In genomic region chr12:6118891-6119568, GRCh38 we compare ENCODE assay signal across 24 cellular contexts. TPM values are rescaled to one million over a fixed set of nuclear protein-coding genes. Genes with fewer than 3 reads are reported as not detected.
DNase-seq lines count a peak whose midpoint lies in the region; ATAC-seq, FAIRE-seq and TF ChIP-seq lines count a peak whose summit lies in the region.
"Had no signal": no experiment of that assay in that cellular context is flagged by ENCODE, and none has a peak within 500 bp of the region (broad histone marks: within the 10 kb centered on the region; RNA-seq: fewer than 3 reads in every experiment).

No MANE protein-coding gene starts in this region.

- H3K4me3 Mint-ChIP-seq in neural progenitor cell = no peak overlapping the region

- no peak for DNase-seq in heart right ventricle
- DNase-seq in Right ventricle myocardium inferior (ENCODE audit: missing footprints) = no peak
- DNase-seq in endothelial cell of umbilical vein (ENCODE audit: low read depth, low spot score) = peak; percentile 52
- no peak for DNase-seq in neural progenitor cell (ENCODE audit: low spot score)
- DNase-seq in upper lobe of right lung = no peak
- DNase-seq in DMS79 (lab: John Stamatoyannopoulos, UW) = no peak
- DNase-seq in occipital lobe (lab: John Stamatoyannopoulos, UW) = no peak
- DNase-seq in ecto neural progenitor cell (ENCODE audit: low spot score) = no peak
- DNase-seq: 8988T; activated CD4-positive, alpha-beta T cell treated with anti-CD3 and anti-CD28 coated beads, Interleukin-2, amount 50 U/mL, for 48 hours; activated naive CD4-positive, alpha-beta T cell; anterior cingulate cortex; BE2C; cerebellar nuclear complex; NCI-H1417 treated with DMSO at 0.1 percent for 48 hours; NCI-H526 treated with DMSO at 0.1 percent for 48 hours; OCI-M1; SJCRH30; stimulated activated naive CD4-positive, alpha-beta T cell; T-helper 2 cell; transverse colon; WERI-Rb-1 had no signal

- no peak overlapping the region for H2AFZ ChIP-seq in endothelial cell of umbilical vein (ENCODE audit: low read depth, low read length)
- no peak overlapping the region for H2AFZ ChIP-seq in neural progenitor cell (replicated peaks)

- peaks cover 2% of the 10 kb centered on the region for H3K9me3 Mint-ChIP-seq in neural progenitor cell

- WGBS in heart right ventricle, 2 donors = 47 to 53% methylated on average over 9 of the region's 9 CpGs

- no peaks in the 10 kb centered on the region for H4K20me1 ChIP-seq in endothelial cell of umbilical vein (replicated peaks; ENCODE audit: control insufficient read depth, extremely low read depth, insufficient read depth, low read length)
- H4K20me1 ChIP-seq in neural progenitor cell (ENCODE audit: low read depth) = no peaks in the 10 kb centered on the region

- peaks cover 11% of the 10 kb centered on the region for H3F3A ChIP-seq in neural progenitor cell (ENCODE audit: low read depth)

- no peaks in the 10 kb centered on the region for H3K9me3 ChIP-seq in heart right ventricle
- no peaks in the 10 kb centered on the region for H3K9me3 ChIP-seq in endothelial cell of umbilical vein (replicated peaks; ENCODE audit: control insufficient read depth, insufficient read depth, low read length)
- H3K9me3 ChIP-seq in neural progenitor cell (ENCODE audit: low read depth) = no peaks in the 10 kb centered on the region
- H3K9me3 ChIP-seq in upper lobe of right lung = no peaks in the 10 kb centered on the region
- H3K9me3 ChIP-seq: BE2C, HAP-1, right lobe of liver, SJCRH30, transverse colon had no signal

- no TSS peak for BruUV-seq in endothelial cell of umbilical vein (replicated peaks; lab: Mats Ljungman, UMichigan)

- TF ChIP-seq POLR2A in endothelial cell of umbilical vein (IDR thresholded peaks at IDR 0.05; ENCODE audit: low read depth, low read length) = no peak

- peak overlapping the region; percentile 1 for H3K27ac Mint-ChIP-seq in neural progenitor cell

- H3K4me2 ChIP-seq in endothelial cell of umbilical vein (ENCODE audit: insufficient read depth, low read length) = peak overlapping the region; percentile 88
- no peak overlapping the region for H3K4me2 ChIP-seq in neural progenitor cell

- POLR2A ChIA-PET in endothelial cell of umbilical vein (lab: Charles Lee) = interaction anchor here (0.6 to 2.8 kb wide), 8 partner anchors 11 to 52 kb away, joined by 3 to 11 read pairs (median 4); no protein-coding TSS in a partner anchor

- H3K79me2 ChIP-seq in endothelial cell of umbilical vein (ENCODE audit: control insufficient read depth, insufficient read depth, low read length) (peaks cover 76% of the 10 kb centered on the region), neural progenitor cell (ENCODE audit: low read depth) (no peaks in the 10 kb centered on the region)

- H3K36me3 Mint-ChIP-seq in neural progenitor cell = no peaks in the 10 kb centered on the region

- H3K27ac ChIP-seq in heart right ventricle (peak overlapping the region; percentile 51 to 91 (median 89)), endothelial cell of umbilical vein (ENCODE audit: insufficient read depth, low read depth, low read length) (peak overlapping the region; percentile 100), neural progenitor cell (no peak overlapping the region), upper lobe of right lung (peak overlapping the region; percentile 42)
- H3K27ac ChIP-seq: right lobe of liver, SJCRH30, WERI-Rb-1 had no signal

- no peaks in the 10 kb centered on the region for H3K9me1 ChIP-seq in endothelial cell of umbilical vein (replicated peaks; ENCODE audit: control insufficient read depth, extremely low read depth, insufficient read depth, low read length)

- H3K4me1 ChIP-seq in heart right ventricle (peaks cover 1 to 62% (median 20%) of the 10 kb centered on the region in 9 donors), endothelial cell of umbilical vein (ENCODE audit: control insufficient read depth, extremely low read depth, insufficient read depth, low read length) (peaks cover 87% of the 10 kb centered on the region), neural progenitor cell (peaks cover 21% of the 10 kb centered on the region), upper lobe of right lung (no peaks in the 10 kb centered on the region)
- H3K4me1 ChIP-seq: BE2C, HAP-1, right lobe of liver, SJCRH30, transverse colon had no signal

- peaks cover 19% of the 10 kb centered on the region for H3K4me1 Mint-ChIP-seq in neural progenitor cell

- peak overlapping the region; percentile 11 to 64 (median 51) for H3K4me3 ChIP-seq in heart right ventricle
- peak overlapping the region in 2 of 3 experiments; percentile 30 to 35 for H3K4me3 ChIP-seq in endothelial cell of umbilical vein (replicated peaks in 1 of 3; ENCODE audit: insufficient read depth in 1 of 3, low read depth in 1 of 3, low read length in 3 of 3)
- H3K4me3 ChIP-seq in neural progenitor cell = no peak overlapping the region
- peak overlapping the region; percentile 43 for H3K4me3 ChIP-seq in upper lobe of right lung
- H3K4me3 ChIP-seq: HAP-1, right lobe of liver, SJCRH30, transverse colon had no signal

- H3K9ac ChIP-seq in endothelial cell of umbilical vein (replicated peaks; ENCODE audit: extremely low read depth, insufficient read depth, low read length) = peak overlapping the region; percentile 99
- H3K9ac ChIP-seq in neural progenitor cell = no peak overlapping the region

- H3K27me3 ChIP-seq in heart right ventricle (peaks cover 0 to 7% (median 0%) of the 10 kb centered on the region in 7 donors), endothelial cell of umbilical vein (ENCODE audit: control insufficient read depth in 2 of 2, insufficient read depth in 2 of 2, low read length in 2 of 2) (no peaks in the 10 kb centered on the region), neural progenitor cell (no peaks in the 10 kb centered on the region), upper lobe of right lung (no peaks in the 10 kb centered on the region)
- H3K27me3 ChIP-seq: BE2C, right lobe of liver, transverse colon had no signal

- dilution Hi-C loops in endothelial cell of umbilical vein (cut with MboI; ENCODE audit: extremely low pct_ligation_motif_present, low sequenced_read_pairs) = no loop called here

- no peak for ATAC-seq in heart right ventricle
- ATAC-seq in Right ventricle myocardium inferior = no peak
- ATAC-seq in upper lobe of right lung = no peak
- ATAC-seq: right lobe of liver had no signal

- peaks cover 9% of the 10 kb centered on the region for H3K27me3 Mint-ChIP-seq in neural progenitor cell (ENCODE audit: insufficient read depth, low read depth)

- peak; percentile 55 for FAIRE-seq in endothelial cell of umbilical vein (lab: Jason Lieb, UNC)

- peaks cover 0 to 33% (median 0%) of the 10 kb centered on the region in 9 donors for H3K36me3 ChIP-seq in heart right ventricle
- peaks cover 26 to 48% of the 10 kb centered on the region in 2 experiments for H3K36me3 ChIP-seq in endothelial cell of umbilical vein (ENCODE audit: control insufficient read depth in 2 of 2, extremely low read depth in 1 of 2, insufficient read depth in 2 of 2, low read length in 2 of 2)
- H3K36me3 ChIP-seq in neural progenitor cell = no peaks in the 10 kb centered on the region
- no peaks in the 10 kb centered on the region for H3K36me3 ChIP-seq in upper lobe of right lung
- H3K36me3 ChIP-seq: BE2C, HAP-1, right lobe of liver, SJCRH30, transverse colon, WERI-Rb-1 had no signal

- TF ChIP-seq CTCF in heart right ventricle (IDR thresholded peaks at IDR 0.05) (no peak), endothelial cell of umbilical vein (IDR thresholded peaks at IDR 0.05; ENCODE audit: extremely low read depth in 1 of 2, insufficient read depth in 1 of 2, low read depth in 1 of 2, low read length in 2 of 2) (no peak), neural progenitor cell (IDR thresholded peaks at IDR 0.05) (no peak), upper lobe of right lung (IDR thresholded peaks at IDR 0.05) (no peak)

- CTCF ChIA-PET in endothelial cell of umbilical vein (lab: Charles Lee) = interaction anchor here (0.9 to 5.0 kb wide), 6 partner anchors 16 to 165 kb away, joined by 3 to 43 read pairs (median 4); no protein-coding TSS in a partner anchor

- intact Hi-C loops in heart right ventricle (cut with DNase I) = loop anchor here in 4 of 10 donors (5.0 kb wide), 2 partner anchors 42 to 47 kb away; no protein-coding TSS in a partner anchor
- intact Hi-C loops in Right ventricle myocardium inferior (cut with DNase I) = no loop called here
- intact Hi-C loops in endothelial cell of umbilical vein (cut with micrococcal nuclease) = no loop called here
- intact Hi-C loops in upper lobe of right lung (cut with DNase I) = no loop called here

TF ChIP-seq in endothelial cell of umbilical vein, 7 proteins besides CTCF, POLR2A, EP300 and RAD21:
- TF ChIP-seq EZH2 (IDR thresholded peaks at IDR 0.05; ENCODE audit: borderline replicate concordance, low read depth, low read length, severe bottlenecking) (no peak), JUN (IDR thresholded peaks at IDR 0.05; ENCODE audit: borderline replicate concordance, insufficient read depth, insufficient read length, low read depth) (no peak), POLR2AphosphoS5 (IDR thresholded peaks at IDR 0.05; ENCODE audit: insufficient read depth, low read depth, low read length) (no peak)
TF ChIP-seq in endothelial cell of umbilical vein: peak in this region for 0.

RNA-seq across cellular contexts. Expression of gene VWF, which starts 5.4 kb away (rescaled TPM):
- total RNA-seq in heart right ventricle (100 to 1,000 TPM; 163 to 480 (median 275) TPM), Right ventricle myocardium inferior (244 TPM), endothelial cell of umbilical vein (1,882 and 2,328 TPM in 2 replicates), neural progenitor cell (ENCODE audit: low replicate concordance) (8.0 and 11.3 TPM in 2 replicates), upper lobe of right lung (729 TPM), occipital lobe (9.7 TPM)
- polyA plus RNA-seq in heart right ventricle (100 to 1,000 TPM; 104 to 254 TPM), endothelial cell of umbilical vein (1,041 and 1,132 TPM in 2 replicates)
- polyA plus RNA-seq in endothelial cell of umbilical vein (2011; cell fraction: cytosol; rRNA removed) = 1,164 and 1,406 TPM in 2 replicates
- 1,241 and 1,484 TPM in 2 replicates for polyA plus RNA-seq in endothelial cell of umbilical vein (2011; cell fraction: nucleus; rRNA removed)
- 546 and 824 TPM in 2 replicates for polyA plus RNA-seq in endothelial cell of umbilical vein (2012)
- polyA minus RNA-seq in endothelial cell of umbilical vein = 2,231 and 2,679 TPM in 2 replicates
- not detected for polyA minus RNA-seq in endothelial cell of umbilical vein (2011; cell fraction: cytosol; rRNA and poly(A)+ RNA removed)
- polyA minus RNA-seq in endothelial cell of umbilical vein (2011; cell fraction: nucleus; rRNA and poly(A)+ RNA removed) = 1,538 and 1,756 TPM in 2 replicates

Comparison
In these comparisons a context has a peak if more than half of its experiments do, and no peak if none do; other contexts are left out.
1. RNA of gene VWF, which starts 5.4 kb away (total RNA-seq): 1,882 to 2,328 TPM in endothelial cell of umbilical vein, 729 TPM in upper lobe of right lung (single experiment), 163 to 480 TPM in heart right ventricle and 244 TPM in Right ventricle myocardium inferior (single experiment); 9.7 TPM in occipital lobe (single experiment) and 8.0 to 11.3 TPM in neural progenitor cell; every median in the first group is over 10 times any median in the second.